23 cellular contexts compared by ENCODE assay signal in genomic region chr1:7674972-7675371, GRCh38.
DNase-seq lines count a peak whose midpoint lies in the region; ATAC-seq, FAIRE-seq and TF ChIP-seq lines count a peak whose summit lies in the region.
"Had no signal": no experiment of that assay in that cellular context is flagged by ENCODE, and none has a peak within 500 bp of the region (broad histone marks: within the 10 kb centered on the region; RNA-seq: fewer than 3 reads in every experiment).

No MANE protein-coding gene starts in this region.

- H3K4me1 ChIP-seq in K562 (replicated peaks in 1 of 2; ENCODE audit: control insufficient read depth in 2 of 2, insufficient read depth in 2 of 2, low read length in 2 of 2) (peaks cover 0 to 9% of the 10 kb centered on the region in 2 experiments; a peak in 1 of 5 replicates), kidney (ENCODE audit: control insufficient read depth in 1 of 2, insufficient read depth in 1 of 2, low read depth in 1 of 2, low read length in 2 of 2) (peaks cover under 1% of the 10 kb centered on the region in 2 donors), endodermal cell (ENCODE audit: control insufficient read depth, insufficient read depth, low read length) (peaks cover 2% of the 10 kb centered on the region)
- H3K4me1 ChIP-seq: Caco-2 had no signal

- TF ChIP-seq EP300 in K562 (IDR thresholded peaks at IDR 0.05; ENCODE audit: low read length): no peak

- whole genome bisulfite sequencing in K562 (ENCODE audit: insufficient coverage, low coverage, missing lambda C conversion rate): 0% methylated on average over 4 of the region's 4 CpGs
- WGBS in endodermal cell (ENCODE audit: insufficient coverage in 1 of 2, insufficient read length in 1 of 2), 2 experiments: 72 to 76% methylated on average over 4 of the region's 4 CpGs

- H3K36me3 ChIP-seq in K562 (ENCODE audit: control insufficient read depth, insufficient read depth, low read length) (no peaks in the 10 kb centered on the region), kidney (ENCODE audit: control insufficient read depth in 1 of 2, insufficient read depth in 2 of 2, low read length in 2 of 2) (no peaks in the 10 kb centered on the region), endodermal cell (ENCODE audit: control insufficient read depth, insufficient read depth, low read length) (no peaks in the 10 kb centered on the region)
- H3K36me3 ChIP-seq: BLaER1 treated with 17β-estradiol and CSF1 and Interleukin-3, amounts not matched to agents 10 nM and 100 nM had no signal

- peaks cover 10% of the 10 kb centered on the region for H3K27me3 Mint-ChIP-seq in endothelial cell (ENCODE audit: unreplicated experiment)
- H3K27me3 Mint-ChIP-seq in endodermal cell (ENCODE audit: insufficient read depth): peaks cover 10% of the 10 kb centered on the region
- H3K27me3 Mint-ChIP-seq: CD4-positive, alpha-beta T cell had no signal

- no peaks in the 10 kb centered on the region for H3K9me1 ChIP-seq in K562 (ENCODE audit: control insufficient read depth, insufficient read depth, low read length)

- CTCF ChIA-PET in K562 (lab: Yijun Ruan, JAX; ENCODE audit: low intra/inter-chr PET ratio): no interaction called here

- H3K27ac ChIP-seq in K562 (ENCODE audit: extremely low read depth, low read depth, low read length): no peak overlapping the region
- no peak overlapping the region for H3K27ac ChIP-seq in kidney (ENCODE audit: low read depth in 2 of 2, low read length in 2 of 2)
- no peak overlapping the region for H3K27ac ChIP-seq in endodermal cell (ENCODE audit: low read depth, low read length)
- H3K27ac ChIP-seq: BLaER1 treated with 17β-estradiol and CSF1 and Interleukin-3, amounts not matched to agents 10 nM and 100 nM; C4-2B had no signal

- H3K79me2 ChIP-seq in K562 (ENCODE audit: control insufficient read depth, insufficient read depth, low read length): no peaks in the 10 kb centered on the region

- TF ChIP-seq CTCF in K562 (IDR thresholded peaks at IDR 0.05 in 2 of 3, conservative IDR thresholded peaks at IDR 0.05 in 1 of 3; ENCODE audit: insufficient read depth in 2 of 3, low read depth in 1 of 3, low read length in 3 of 3): no peak
- no peak for TF ChIP-seq CTCF in endothelial cell (IDR thresholded peaks at IDR 0.05; ENCODE audit: unreplicated experiment)
- TF ChIP-seq CTCF in kidney (IDR thresholded peaks at IDR 0.05; ENCODE audit: borderline replicate concordance, extremely low read depth, insufficient read depth): no peak
- TF ChIP-seq CTCF in endodermal cell (conservative IDR thresholded peaks at IDR 0.05): no peak
- no peak for TF ChIP-seq CTCF in GM20000 (IDR thresholded peaks at IDR 0.05; ENCODE audit: extremely low read depth, missing control alignments)

- DNase-seq in K562 (ENCODE audit: extremely low read depth in 1 of 4, low spot score in 3 of 4) (no peak), endothelial cell (ENCODE audit: low spot score) (no peak), kidney (peak; percentile 14), H4 (ENCODE audit: low spot score) (no peak), endodermal cell (no peak), GM20000 (ENCODE audit: low spot score) (no peak), AG08396 (ENCODE audit: low spot score) (no peak)
- DNase-seq: 8988T; ACHN; AML-193; Caco-2; Calu3; CD4-positive, alpha-beta T cell; CD8-positive, alpha-beta T cell; DMS79 treated with DMSO at 0.1 percent for 48 hours; GF-D8 had no signal

- no peak overlapping the region for H3K4me2 ChIP-seq in K562 (ENCODE audit: insufficient read depth, low read length)
- H3K4me2 ChIP-seq: BLaER1 treated with 17β-estradiol and CSF1 and Interleukin-3, amounts not matched to agents 10 nM and 100 nM had no signal

- no peak overlapping the region for H3K4me3 Mint-ChIP-seq in endothelial cell (ENCODE audit: unreplicated experiment)
- no peak overlapping the region for H3K4me3 Mint-ChIP-seq in endodermal cell
- H3K4me3 Mint-ChIP-seq: B cell; CD4-positive, alpha-beta T cell; CD8-positive, alpha-beta T cell had no signal

- H3K36me3 Mint-ChIP-seq in endothelial cell (ENCODE audit: low read depth, unreplicated experiment) (no peaks in the 10 kb centered on the region), endodermal cell (ENCODE audit: low read depth) (no peaks in the 10 kb centered on the region)
- H3K36me3 Mint-ChIP-seq: CD8-positive, alpha-beta T cell had no signal

- no peaks in the 10 kb centered on the region for H3K9me3 ChIP-seq in K562 (replicated peaks; ENCODE audit: control insufficient read depth, insufficient read depth, low read depth, low read length)
- no peaks in the 10 kb centered on the region for H3K9me3 ChIP-seq in kidney (ENCODE audit: control insufficient read depth in 1 of 2, low read length in 2 of 2)
- no peaks in the 10 kb centered on the region for H3K9me3 ChIP-seq in endodermal cell (ENCODE audit: control insufficient read depth, low read length)
- H3K9me3 ChIP-seq: BLaER1 treated with 17β-estradiol and CSF1 and Interleukin-3, amounts not matched to agents 10 nM and 100 nM; Caco-2 had no signal

- POLR2A ChIA-PET in K562 (lab: Yijun Ruan, JAX): no interaction called here

- H3K9ac ChIP-seq in K562 (ENCODE audit: insufficient read depth in 1 of 2, low read depth in 2 of 2, low read length in 2 of 2): no peak overlapping the region
- H3K9ac ChIP-seq in kidney (ENCODE audit: low read length in 2 of 2): no peak overlapping the region
- H3K9ac ChIP-seq in endodermal cell (ENCODE audit: extremely low read depth, low read length, poor library complexity, severe bottlenecking): no peak overlapping the region
- H3K9ac ChIP-seq: BLaER1 treated with 17β-estradiol and CSF1 and Interleukin-3, amounts not matched to agents 10 nM and 100 nM had no signal

- intact Hi-C loops in K562 (cut with micrococcal nuclease): no loop called here
- intact Hi-C loops in kidney (cut with DNase I): loop anchor here (5.0 kb wide), 1 partner anchor 72 kb away; no protein-coding TSS in a partner anchor

- H3K4me3 ChIP-seq in K562 (no peak overlapping the region), kidney (ENCODE audit: low read length in 2 of 2) (no peak overlapping the region), endodermal cell (ENCODE audit: low read length) (no peak overlapping the region)
- H3K4me3 ChIP-seq: BLaER1 treated with 17β-estradiol and CSF1 and Interleukin-3, amounts not matched to agents 10 nM and 100 nM had no signal

- H3K27me3 ChIP-seq in K562 (ENCODE audit: control insufficient read depth in 2 of 2, insufficient read depth in 2 of 2, low read length in 2 of 2) (peaks cover 42 to 80% of the 10 kb centered on the region in 2 experiments; a peak in 4 of 5 replicates), endodermal cell (ENCODE audit: control insufficient read depth, insufficient read depth, low read length, poor library complexity, severe bottlenecking) (peaks cover 17% of the 10 kb centered on the region)

- H3K27ac Mint-ChIP-seq in endothelial cell (ENCODE audit: unreplicated experiment) (peak overlapping the region; percentile 45), endodermal cell (no peak overlapping the region)
- H3K27ac Mint-ChIP-seq: B cell; CD4-positive, alpha-beta T cell; CD8-positive, alpha-beta T cell had no signal

- TF ChIP-seq POLR2A in K562 (conservative IDR thresholded peaks at IDR 0.05): no peak

- H4K20me1 ChIP-seq in K562 (replicated peaks; ENCODE audit: control insufficient read depth, insufficient read depth, low read length): peaks cover 15% of the 10 kb centered on the region; the same call in 1 of the 2 replicates
- H4K20me1 ChIP-seq: BLaER1 treated with 17β-estradiol and CSF1 and Interleukin-3, amounts not matched to agents 10 nM and 100 nM had no signal

- H3K9me3 Mint-ChIP-seq in endothelial cell (ENCODE audit: unreplicated experiment) (peaks cover 4% of the 10 kb centered on the region), endodermal cell (no peaks in the 10 kb centered on the region)
- H3K9me3 Mint-ChIP-seq: CD4-positive, alpha-beta T cell; CD8-positive, alpha-beta T cell had no signal

- TF ChIP-seq RAD21 in K562 (CRISPR knock-in tag; conservative IDR thresholded peaks at IDR 0.05 in 1 of 2, IDR thresholded peaks at IDR 0.05 in 1 of 2): no peak

- FAIRE-seq in K562 (lab: Jason Lieb, UNC): no peak
- no peak for FAIRE-seq in kidney (lab: Jason Lieb, UNC)
- FAIRE-seq: A204.1, D721Med, G401.6, GM12891 had no signal

- no TSS peak for BruUV-seq in K562 (replicated peaks; lab: Mats Ljungman, UMichigan)

- H3K4me1 Mint-ChIP-seq in endothelial cell (ENCODE audit: unreplicated experiment): no peaks in the 10 kb centered on the region
- H3K4me1 Mint-ChIP-seq in endodermal cell: peaks cover 6% of the 10 kb centered on the region

- ATAC-seq in K562: no peak
- ATAC-seq: CD8-positive, alpha-beta T cell had no signal

- no peak overlapping the region for H2AFZ ChIP-seq in K562 (ENCODE audit: low read depth, low read length)

- in situ Hi-C loops in K562 (cut with MboI): loop anchor here (5.0 to 25.0 kb wide), 2 partner anchors 77 to 637 kb away; partner anchors contain the start of gene SLC45A1

TF ChIP-seq in K562, 482 proteins besides CTCF, POLR2A, EP300 and RAD21:
- TF ChIP-seq CREBBP (IDR thresholded peaks at IDR 0.05; ENCODE audit: low read depth, low read length) (no peak), BCOR (IDR thresholded peaks at IDR 0.05) (0 out of 2 replicates have a peak, but pooled peaks have one; percentile 18)
